Comparison of ENCODE assay signal across 8 cellular contexts in genomic region chr1:64471724-64472276, GRCh38. TPM values are rescaled to one million over a fixed set of nuclear protein-coding genes. Genes with fewer than 3 reads are reported as not detected.
DNase-seq lines count a peak whose midpoint lies in the region; ATAC-seq, FAIRE-seq and TF ChIP-seq lines count a peak whose summit lies in the region.

No MANE protein-coding gene starts in this region.

- TF ChIP-seq CTCF in RWPE2 (IDR thresholded peaks at IDR 0.05; ENCODE audit: poor library complexity, severe bottlenecking): no peak

- DNase-seq in ELF-1 (ENCODE audit: low read depth, low spot score) (peak; percentile 54), RWPE2 (ENCODE audit: low spot score) (no peak), fibroblast of peridontal ligament (ENCODE audit: extremely low read depth) (peak; percentile 38), GM12892 (ENCODE audit: insufficient read length) (no peak), inferior parietal cortex (ENCODE audit: extremely low spot score) (no peak)

- no peak for FAIRE-seq in GM12892 (lab: Jason Lieb, UNC)

- no peaks in the 10 kb centered on the region for H3K27me3 ChIP-seq in RWPE2 (ENCODE audit: insufficient read depth, poor library complexity, severe bottlenecking)
- peaks cover 9% of the 10 kb centered on the region for H3K27me3 ChIP-seq in rectal smooth muscle tissue (ENCODE audit: control insufficient read depth, insufficient read depth, low read length)

- H3K36me3 ChIP-seq in RWPE2 (ENCODE audit: low read depth) (no peaks in the 10 kb centered on the region), rectal smooth muscle tissue (ENCODE audit: control insufficient read depth, insufficient read depth, low read length) (no peaks in the 10 kb centered on the region)

- TF ChIP-seq POLR2A in GM12892 (IDR thresholded peaks at IDR 0.05; ENCODE audit: low read depth, low read length): no peak

- H3K27ac ChIP-seq in RWPE2 (ENCODE audit: poor library complexity, severe bottlenecking) (no peak overlapping the region), rectal smooth muscle tissue (ENCODE audit: low read depth, low read length) (no peak overlapping the region)

- no peak overlapping the region for H3K9ac ChIP-seq in rectal smooth muscle tissue (ENCODE audit: low read length)

- ATAC-seq in RWPE2 (ENCODE audit: low read depth) (no peak), HG03469 (IDR thresholded peaks at IDR 0.05; ENCODE audit: unreplicated experiment) (no peak), GM18511 (IDR thresholded peaks at IDR 0.05; ENCODE audit: unreplicated experiment) (no peak)

- H3K4me1 ChIP-seq in RWPE2 (ENCODE audit: insufficient read depth, poor library complexity, severe bottlenecking) (peaks cover 13% of the 10 kb centered on the region), rectal smooth muscle tissue (ENCODE audit: control insufficient read depth, insufficient read depth, low read length) (peaks cover 7% of the 10 kb centered on the region)

- H3K9me3 ChIP-seq in RWPE2 (ENCODE audit: severe bottlenecking): no peaks in the 10 kb centered on the region

- H3K4me3 ChIP-seq in RWPE2 (ENCODE audit: severe bottlenecking) (peak overlapping the region; percentile 73), rectal smooth muscle tissue (ENCODE audit: low read length) (peak overlapping the region; percentile 76)

RNA-seq across cellular contexts. Expression of gene CACHD1, which starts 1.9 kb away (rescaled TPM):
- not detected for polyA plus RNA-seq in GM12892 (2012; ENCODE audit: missing spikeins)

Comparison
In these comparisons a context has a peak if more than half of its experiments do, and no peak if none do; other contexts are left out.
1. DNase-seq: peak in ELF-1 (single experiment) and fibroblast of peridontal ligament (single experiment); none in RWPE2 (single experiment), GM12892 (single experiment) and inferior parietal cortex (single experiment).